9 cellular contexts compared by ENCODE assay signal in the genomic region with DNA sequence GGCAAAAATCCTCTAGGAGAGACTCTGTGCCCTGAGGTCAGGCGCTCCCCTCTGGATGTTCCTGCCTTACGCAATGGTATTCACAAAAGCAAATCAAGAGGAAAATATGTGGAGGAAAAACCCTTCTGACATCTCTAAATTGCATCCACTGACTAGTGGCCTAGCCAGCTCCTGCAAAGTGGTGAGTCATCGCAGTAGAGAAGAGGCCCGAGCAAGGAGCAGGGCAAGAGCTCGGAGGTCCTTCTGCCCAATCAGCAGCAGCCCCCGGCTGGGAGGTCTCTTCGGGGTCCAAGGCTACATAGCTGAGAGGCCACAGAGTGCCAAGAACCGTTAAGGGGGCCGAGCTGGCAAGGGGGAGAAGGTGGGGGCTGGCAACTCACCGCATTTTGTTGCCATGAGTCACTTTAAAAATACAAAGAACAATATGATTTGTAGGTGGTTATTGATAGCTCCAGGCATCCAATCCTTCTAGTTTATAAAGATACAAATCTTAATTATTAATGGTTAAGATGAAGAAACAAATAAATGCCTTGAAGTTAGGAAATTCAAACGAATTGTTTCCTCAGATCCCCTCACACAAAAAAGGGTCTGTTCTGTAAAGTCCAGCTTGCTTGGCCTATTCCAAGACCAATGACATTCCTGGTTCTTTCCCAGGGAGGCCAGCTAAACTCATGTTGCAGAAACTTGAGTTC.
DNase-seq lines count a peak whose midpoint lies in the region; ATAC-seq lines count a peak whose summit lies in the region.
"Had no signal": no experiment of that assay in that cellular context is flagged by ENCODE, and none has a peak within 500 bp of the region (broad histone marks: within the 10 kb centered on the region; RNA-seq: fewer than 3 reads in every experiment).

No MANE protein-coding gene starts in this region.

- H3K27me3 ChIP-seq in adipocyte (replicated peaks; ENCODE audit: control insufficient read depth, insufficient read depth, low read length), result no peaks in the 10 kb centered on the region
- no peaks in the 10 kb centered on the region for H3K27me3 ChIP-seq in skeletal muscle satellite cell (ENCODE audit: control insufficient read depth, insufficient read depth, low read length)

- no peaks in the 10 kb centered on the region for H3K36me3 ChIP-seq in adipocyte (ENCODE audit: control insufficient read depth, insufficient read depth, low read length, severe bottlenecking)
- H3K36me3 ChIP-seq in skeletal muscle satellite cell (ENCODE audit: insufficient read depth, low read length), result no peaks in the 10 kb centered on the region

- peaks cover 2 to 10% (median 4%) of the 10 kb centered on the region in 3 donors for H3K27me3 Mint-ChIP-seq in immature natural killer cell (ENCODE audit: low read depth in 3 of 3)

- no peaks in the 10 kb centered on the region for H3K9me3 ChIP-seq in adipocyte (ENCODE audit: control insufficient read depth, low read length)
- no peaks in the 10 kb centered on the region for H3K9me3 ChIP-seq in skeletal muscle satellite cell (replicated peaks; ENCODE audit: low read length)

- H3K4me3 ChIP-seq in adipocyte (ENCODE audit: low read length) (peak overlapping the region; percentile 37), skeletal muscle satellite cell (ENCODE audit: low read length) (peak overlapping the region; percentile 31)

- ATAC-seq in HG02623 (IDR thresholded peaks at IDR 0.05; ENCODE audit: unreplicated experiment) (no peak), HG03045 (IDR thresholded peaks at IDR 0.05; ENCODE audit: unreplicated experiment) (no peak)

- H3K9me3 Mint-ChIP-seq in immature natural killer cell, result peaks cover 0 to 1% (median 0%) of the 10 kb centered on the region in 6 donors

- H3K9ac ChIP-seq in adipocyte (ENCODE audit: low read length), result peak overlapping the region; percentile 59
- peak overlapping the region; percentile 79 for H3K9ac ChIP-seq in skeletal muscle satellite cell (ENCODE audit: low read depth, low read length)

- peak overlapping the region; percentile 61 for H3K4me2 ChIP-seq in skeletal muscle satellite cell (ENCODE audit: low read length)

- H3K4me3 Mint-ChIP-seq in immature natural killer cell, result no peak overlapping the region

- DNase-seq in GOT3 (lab: John Stamatoyannopoulos, UW), result peak; percentile 79
- peak; percentile 97 for DNase-seq in adipocyte (ENCODE audit: low read depth)
- DNase-seq in hepatic stellate cell (ENCODE audit: low spot score), result peak; percentile 77
- DNase-seq in NCI-H82 treated with DMSO at 0.1 percent for 48 hours (lab: John Stamatoyannopoulos, UW; ENCODE audit: unreplicated experiment), result no peak
- DNase-seq in immature natural killer cell, result no peak
- DNase-seq: activated CD4-positive, alpha-beta T cell treated with anti-CD3 and anti-CD28 coated beads for 48 hours had no signal

- H3K27ac Mint-ChIP-seq in immature natural killer cell, result no peak overlapping the region

- peaks cover 57% of the 10 kb centered on the region for H3K4me1 ChIP-seq in adipocyte (ENCODE audit: control insufficient read depth, insufficient read depth, low read length)
- peaks cover 58% of the 10 kb centered on the region for H3K4me1 ChIP-seq in skeletal muscle satellite cell (ENCODE audit: control insufficient read depth, insufficient read depth, low read length)

- no peaks in the 10 kb centered on the region for H3K36me3 Mint-ChIP-seq in immature natural killer cell

- no peaks in the 10 kb centered on the region for H3K4me1 Mint-ChIP-seq in immature natural killer cell

Comparison
In these comparisons a context has a peak if more than half of its experiments do, and no peak if none do; other contexts are left out.
1. DNase-seq: peak in GOT3 (single experiment), adipocyte (single experiment) and hepatic stellate cell (single experiment); none in NCI-H82 treated with DMSO at 0.1 percent for 48 hours (single experiment) and immature natural killer cell (0 of 3).